In genomic region chr12:116524311-116524710, GRCh38 we compare ENCODE assay signal across 2 cellular contexts.
TF ChIP-seq lines count a peak whose summit lies in the region.

No MANE protein-coding gene starts in this region.

TF ChIP-seq in A549, 52 proteins besides CTCF, POLR2A, EP300 and RAD21:
- no peak for TF ChIP-seq SMC3 (IDR thresholded peaks at IDR 0.05)
- TF ChIP-seq E2F6 (IDR thresholded peaks at IDR 0.05; ENCODE audit: borderline replicate concordance, low read depth) = no peak
- TF ChIP-seq HDAC2 (IDR thresholded peaks at IDR 0.05) = no peak
- no peak for TF ChIP-seq BCL3 (IDR thresholded peaks at IDR 0.05)
- TF ChIP-seq KDM5A (IDR thresholded peaks at IDR 0.05) = no peak

TF ChIP-seq in H1, 55 proteins besides CTCF, POLR2A, EP300 and RAD21:
- TF ChIP-seq POU5F1 (IDR thresholded peaks at IDR 0.05; ENCODE audit: low read depth, low read length) = no peak
- TF ChIP-seq TAF7 (optimal IDR thresholded peaks at IDR 0.05; ENCODE audit: borderline replicate concordance, low read depth, low read length) = no peak
- TF ChIP-seq ASH2L (IDR thresholded peaks at IDR 0.05; ENCODE audit: low read length) = no peak
- TF ChIP-seq CHD1 (IDR thresholded peaks at IDR 0.05; ENCODE audit: low read depth, low read length) = no peak
- TF ChIP-seq SUZ12 (IDR thresholded peaks at IDR 0.05; ENCODE audit: low read length) = no peak
- TF ChIP-seq SRF (IDR thresholded peaks at IDR 0.05; ENCODE audit: low read depth, low read length) = no peak
- no peak for TF ChIP-seq RNF2 (IDR thresholded peaks at IDR 0.05; ENCODE audit: borderline replicate concordance, low read depth, low read length, missing control alignments, poor library complexity, severe bottlenecking)
- TF ChIP-seq SIN3A (conservative IDR thresholded peaks at IDR 0.05 in 1 of 2, IDR thresholded peaks at IDR 0.05 in 1 of 2; ENCODE audit: low read depth in 1 of 2, low read length in 2 of 2) = no peak
- TF ChIP-seq TCF12 (IDR thresholded peaks at IDR 0.05; ENCODE audit: low read depth, low read length) = no peak
- TF ChIP-seq SP2 (IDR thresholded peaks at IDR 0.05; ENCODE audit: low read length) = no peak
- TF ChIP-seq RXRA (IDR thresholded peaks at IDR 0.05; ENCODE audit: insufficient read depth, low read depth, low read length) = no peak
- TF ChIP-seq CREB1 (IDR thresholded peaks at IDR 0.05) = no peak
- no peak for TF ChIP-seq RFX5 (IDR thresholded peaks at IDR 0.05; ENCODE audit: borderline replicate concordance, low read depth, low read length)
- no peak for TF ChIP-seq KDM1A (IDR thresholded peaks at IDR 0.05; ENCODE audit: borderline replicate concordance, low read length)
- no peak for TF ChIP-seq SAP30 (IDR thresholded peaks at IDR 0.05; ENCODE audit: insufficient read depth, insufficient replicate concordance, low read length)
- TF ChIP-seq SP4 (IDR thresholded peaks at IDR 0.05; ENCODE audit: low read length) = no peak
